Comparison of ENCODE assay signal across 1 cellular context in the genomic region with DNA sequence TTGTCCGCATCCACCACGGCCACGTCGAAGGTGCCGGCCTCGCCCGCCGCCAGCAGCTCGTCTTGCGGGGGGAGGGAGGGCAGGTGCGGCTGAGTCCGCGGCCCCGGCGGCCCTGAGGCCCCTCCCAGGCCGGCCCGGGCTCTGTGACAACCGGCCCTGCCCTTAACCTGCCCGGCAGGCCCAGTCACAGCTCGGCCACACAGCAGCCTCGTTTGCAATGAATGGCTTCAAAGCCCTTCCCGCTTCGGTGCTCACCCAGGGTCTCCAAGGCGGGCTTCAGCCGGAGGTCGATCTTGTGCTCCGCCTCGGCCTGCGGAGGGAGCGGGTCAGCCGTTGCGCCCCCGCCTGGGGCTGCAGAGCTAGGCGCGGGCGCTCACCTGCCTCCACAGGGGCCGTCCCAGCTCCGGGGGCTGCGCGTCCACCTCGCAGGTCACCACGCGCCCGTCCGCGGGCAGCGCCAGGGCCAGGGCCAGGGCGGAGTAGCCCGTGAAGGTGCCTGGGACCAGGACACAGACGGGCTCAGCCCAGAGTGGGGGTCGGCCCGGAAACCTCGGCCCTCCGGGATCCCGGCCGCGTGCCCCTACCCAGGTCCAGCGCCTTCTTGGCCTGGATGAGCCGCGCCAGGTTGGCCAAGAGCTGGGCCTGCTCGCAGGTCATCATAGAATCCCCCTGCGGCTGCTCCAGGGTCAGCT.
TF ChIP-seq lines count a peak whose summit lies in the region.

No MANE protein-coding gene starts in this region.

TF ChIP-seq in K562, 482 proteins besides CTCF, POLR2A, EP300 and RAD21 (continued from another document and continues in another):
- TF ChIP-seq, protein P1, sequence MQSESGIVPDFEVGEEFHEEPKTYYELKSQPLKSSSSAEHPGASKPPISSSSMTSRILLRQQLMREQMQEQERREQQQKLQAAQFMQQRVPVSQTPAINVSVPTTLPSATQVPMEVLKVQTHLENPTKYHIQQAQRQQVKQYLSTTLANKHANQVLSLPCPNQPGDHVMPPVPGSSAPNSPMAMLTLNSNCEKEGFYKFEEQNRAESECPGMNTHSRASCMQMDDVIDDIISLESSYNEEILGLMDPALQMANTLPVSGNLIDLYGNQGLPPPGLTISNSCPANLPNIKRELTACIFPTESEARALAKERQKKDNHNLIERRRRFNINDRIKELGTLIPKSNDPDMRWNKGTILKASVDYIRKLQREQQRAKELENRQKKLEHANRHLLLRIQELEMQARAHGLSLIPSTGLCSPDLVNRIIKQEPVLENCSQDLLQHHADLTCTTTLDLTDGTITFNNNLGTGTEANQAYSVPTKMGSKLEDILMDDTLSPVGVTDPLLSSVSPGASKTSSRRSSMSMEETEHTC (IDR thresholded peaks at IDR 0.05), result no peak
- TF ChIP-seq GATA2 (CRISPR knock-in tag; IDR thresholded peaks at IDR 0.05) (no peak), ZNF324 (CRISPR knock-in tag; IDR thresholded peaks at IDR 0.05) (0 out of 2 replicates have a peak, but pooled peaks have one; percentile 9), ZNF780A (CRISPR knock-in tag; IDR thresholded peaks at IDR 0.05) (no peak), SP1 (CRISPR knock-in tag; IDR thresholded peaks at IDR 0.05) (no peak; the same call in 1 of the 2 replicates), ZNF384 (IDR thresholded peaks at IDR 0.05; ENCODE audit: low read depth, low read length) (no peak), HLTF (IDR thresholded peaks at IDR 0.05) (no peak), MCM2 (IDR thresholded peaks at IDR 0.05; ENCODE audit: low read depth) (no peak), RBM25 (IDR thresholded peaks at IDR 0.05; ENCODE audit: low read depth, low read length, severe bottlenecking) (no peak), FOXP1 (CRISPR knock-in tag; IDR thresholded peaks at IDR 0.05) (peak; percentile 54; the same call in 1 of the 2 replicates), ZNF24 (IDR thresholded peaks at IDR 0.05) (no peak), L3MBTL2 (IDR thresholded peaks at IDR 0.05) (peak; percentile 82), ETS2 (tag; IDR thresholded peaks at IDR 0.05; ENCODE audit: borderline replicate concordance, poor library complexity, severe bottlenecking) (no peak), ZNF165 (CRISPR knock-in tag; IDR thresholded peaks at IDR 0.05; ENCODE audit: borderline replicate concordance) (no peak), PCBP2 (IDR thresholded peaks at IDR 0.05; ENCODE audit: low read depth, low read length, poor library complexity, severe bottlenecking) (no peak), PTRF (tag; IDR thresholded peaks at IDR 0.05) (no peak), HNRNPK (IDR thresholded peaks at IDR 0.05; ENCODE audit: low read depth, low read length, poor library complexity, severe bottlenecking) (no peak), NFE2 (IDR thresholded peaks at IDR 0.05; ENCODE audit: low read depth) (no peak), ZFX (CRISPR knock-in tag; IDR thresholded peaks at IDR 0.05) (peak; percentile 89), TAF9B (IDR thresholded peaks at IDR 0.05; ENCODE audit: partially characterized antibody) (no peak), RBBP5 (IDR thresholded peaks at IDR 0.05; ENCODE audit: borderline replicate concordance, insufficient read depth, low read length, poor library complexity, severe bottlenecking) (peak; percentile 60), FOXK1 (CRISPR knock-in tag; IDR thresholded peaks at IDR 0.05; ENCODE audit: borderline replicate concordance) (peak; percentile 89; the same call in 1 of the 2 replicates), POLR3G (IDR thresholded peaks at IDR 0.05; ENCODE audit: extremely low read depth, insufficient read length, insufficient replicate concordance) (no peak), EWSR1 (IDR thresholded peaks at IDR 0.05; ENCODE audit: borderline replicate concordance, low read depth, partially characterized antibody) (no peak), NFIX (CRISPR knock-in tag; IDR thresholded peaks at IDR 0.05; ENCODE audit: low read depth) (no peak), ZNF785 (CRISPR knock-in tag; IDR thresholded peaks at IDR 0.05) (no peak), ELF2 (CRISPR knock-in tag; IDR thresholded peaks at IDR 0.05) (no peak)
- TF ChIP-seq, protein P2, sequence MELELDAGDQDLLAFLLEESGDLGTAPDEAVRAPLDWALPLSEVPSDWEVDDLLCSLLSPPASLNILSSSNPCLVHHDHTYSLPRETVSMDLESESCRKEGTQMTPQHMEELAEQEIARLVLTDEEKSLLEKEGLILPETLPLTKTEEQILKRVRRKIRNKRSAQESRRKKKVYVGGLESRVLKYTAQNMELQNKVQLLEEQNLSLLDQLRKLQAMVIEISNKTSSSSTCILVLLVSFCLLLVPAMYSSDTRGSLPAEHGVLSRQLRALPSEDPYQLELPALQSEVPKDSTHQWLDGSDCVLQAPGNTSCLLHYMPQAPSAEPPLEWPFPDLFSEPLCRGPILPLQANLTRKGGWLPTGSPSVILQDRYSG (tag; conservative IDR thresholded peaks at IDR 0.05; ENCODE audit: low read depth), result no peak
- TF ChIP-seq, protein P3, sequence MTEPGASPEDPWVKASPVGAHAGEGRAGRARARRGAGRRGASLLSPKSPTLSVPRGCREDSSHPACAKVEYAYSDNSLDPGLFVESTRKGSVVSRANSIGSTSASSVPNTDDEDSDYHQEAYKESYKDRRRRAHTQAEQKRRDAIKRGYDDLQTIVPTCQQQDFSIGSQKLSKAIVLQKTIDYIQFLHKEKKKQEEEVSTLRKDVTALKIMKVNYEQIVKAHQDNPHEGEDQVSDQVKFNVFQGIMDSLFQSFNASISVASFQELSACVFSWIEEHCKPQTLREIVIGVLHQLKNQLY (CRISPR knock-in tag; conservative IDR thresholded peaks at IDR 0.05), result no peak
- TF ChIP-seq, protein P4, sequence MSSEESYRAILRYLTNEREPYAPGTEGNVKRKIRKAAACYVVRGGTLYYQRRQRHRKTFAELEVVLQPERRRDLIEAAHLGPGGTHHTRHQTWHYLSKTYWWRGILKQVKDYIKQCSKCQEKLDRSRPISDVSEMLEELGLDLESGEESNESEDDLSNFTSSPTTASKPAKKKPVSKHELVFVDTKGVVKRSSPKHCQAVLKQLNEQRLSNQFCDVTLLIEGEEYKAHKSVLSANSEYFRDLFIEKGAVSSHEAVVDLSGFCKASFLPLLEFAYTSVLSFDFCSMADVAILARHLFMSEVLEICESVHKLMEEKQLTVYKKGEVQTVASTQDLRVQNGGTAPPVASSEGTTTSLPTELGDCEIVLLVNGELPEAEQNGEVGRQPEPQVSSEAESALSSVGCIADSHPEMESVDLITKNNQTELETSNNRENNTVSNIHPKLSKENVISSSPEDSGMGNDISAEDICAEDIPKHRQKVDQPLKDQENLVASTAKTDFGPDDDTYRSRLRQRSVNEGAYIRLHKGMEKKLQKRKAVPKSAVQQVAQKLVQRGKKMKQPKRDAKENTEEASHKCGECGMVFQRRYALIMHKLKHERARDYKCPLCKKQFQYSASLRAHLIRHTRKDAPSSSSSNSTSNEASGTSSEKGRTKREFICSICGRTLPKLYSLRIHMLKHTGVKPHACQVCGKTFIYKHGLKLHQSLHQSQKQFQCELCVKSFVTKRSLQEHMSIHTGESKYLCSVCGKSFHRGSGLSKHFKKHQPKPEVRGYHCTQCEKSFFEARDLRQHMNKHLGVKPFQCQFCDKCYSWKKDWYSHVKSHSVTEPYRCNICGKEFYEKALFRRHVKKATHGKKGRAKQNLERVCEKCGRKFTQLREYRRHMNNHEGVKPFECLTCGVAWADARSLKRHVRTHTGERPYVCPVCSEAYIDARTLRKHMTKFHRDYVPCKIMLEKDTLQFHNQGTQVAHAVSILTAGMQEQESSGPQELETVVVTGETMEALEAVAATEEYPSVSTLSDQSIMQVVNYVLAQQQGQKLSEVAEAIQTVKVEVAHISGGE (CRISPR knock-in tag; IDR thresholded peaks at IDR 0.05), result no peak
- TF ChIP-seq, protein P5, sequence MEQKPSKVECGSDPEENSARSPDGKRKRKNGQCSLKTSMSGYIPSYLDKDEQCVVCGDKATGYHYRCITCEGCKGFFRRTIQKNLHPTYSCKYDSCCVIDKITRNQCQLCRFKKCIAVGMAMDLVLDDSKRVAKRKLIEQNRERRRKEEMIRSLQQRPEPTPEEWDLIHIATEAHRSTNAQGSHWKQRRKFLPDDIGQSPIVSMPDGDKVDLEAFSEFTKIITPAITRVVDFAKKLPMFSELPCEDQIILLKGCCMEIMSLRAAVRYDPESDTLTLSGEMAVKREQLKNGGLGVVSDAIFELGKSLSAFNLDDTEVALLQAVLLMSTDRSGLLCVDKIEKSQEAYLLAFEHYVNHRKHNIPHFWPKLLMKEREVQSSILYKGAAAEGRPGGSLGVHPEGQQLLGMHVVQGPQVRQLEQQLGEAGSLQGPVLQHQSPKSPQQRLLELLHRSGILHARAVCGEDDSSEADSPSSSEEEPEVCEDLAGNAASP (IDR thresholded peaks at IDR 0.05), result no peak
- TF ChIP-seq, protein P6, sequence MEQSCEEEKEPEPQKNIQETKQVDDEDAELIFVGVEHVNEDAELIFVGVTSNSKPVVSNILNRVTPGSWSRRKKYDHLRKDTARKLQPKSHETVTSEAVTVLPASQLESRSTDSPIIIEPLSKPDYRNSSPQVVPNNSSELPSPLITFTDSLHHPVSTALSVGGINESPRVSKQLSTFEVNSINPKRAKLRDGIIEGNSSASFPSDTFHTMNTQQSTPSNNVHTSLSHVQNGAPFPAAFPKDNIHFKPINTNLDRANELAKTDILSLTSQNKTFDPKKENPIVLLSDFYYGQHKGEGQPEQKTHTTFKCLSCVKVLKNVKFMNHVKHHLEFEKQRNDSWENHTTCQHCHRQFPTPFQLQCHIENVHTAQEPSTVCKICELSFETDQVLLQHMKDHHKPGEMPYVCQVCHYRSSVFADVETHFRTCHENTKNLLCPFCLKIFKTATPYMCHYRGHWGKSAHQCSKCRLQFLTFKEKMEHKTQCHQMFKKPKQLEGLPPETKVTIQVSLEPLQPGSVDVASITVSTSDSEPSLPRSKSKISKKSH (CRISPR knock-in tag; IDR thresholded peaks at IDR 0.05), result no peak
- TF ChIP-seq, protein P7, sequence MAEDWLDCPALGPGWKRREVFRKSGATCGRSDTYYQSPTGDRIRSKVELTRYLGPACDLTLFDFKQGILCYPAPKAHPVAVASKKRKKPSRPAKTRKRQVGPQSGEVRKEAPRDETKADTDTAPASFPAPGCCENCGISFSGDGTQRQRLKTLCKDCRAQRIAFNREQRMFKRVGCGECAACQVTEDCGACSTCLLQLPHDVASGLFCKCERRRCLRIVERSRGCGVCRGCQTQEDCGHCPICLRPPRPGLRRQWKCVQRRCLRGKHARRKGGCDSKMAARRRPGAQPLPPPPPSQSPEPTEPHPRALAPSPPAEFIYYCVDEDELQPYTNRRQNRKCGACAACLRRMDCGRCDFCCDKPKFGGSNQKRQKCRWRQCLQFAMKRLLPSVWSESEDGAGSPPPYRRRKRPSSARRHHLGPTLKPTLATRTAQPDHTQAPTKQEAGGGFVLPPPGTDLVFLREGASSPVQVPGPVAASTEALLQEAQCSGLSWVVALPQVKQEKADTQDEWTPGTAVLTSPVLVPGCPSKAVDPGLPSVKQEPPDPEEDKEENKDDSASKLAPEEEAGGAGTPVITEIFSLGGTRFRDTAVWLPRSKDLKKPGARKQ (CRISPR knock-in tag; IDR thresholded peaks at IDR 0.05), result no peak
- TF ChIP-seq, protein P8, sequence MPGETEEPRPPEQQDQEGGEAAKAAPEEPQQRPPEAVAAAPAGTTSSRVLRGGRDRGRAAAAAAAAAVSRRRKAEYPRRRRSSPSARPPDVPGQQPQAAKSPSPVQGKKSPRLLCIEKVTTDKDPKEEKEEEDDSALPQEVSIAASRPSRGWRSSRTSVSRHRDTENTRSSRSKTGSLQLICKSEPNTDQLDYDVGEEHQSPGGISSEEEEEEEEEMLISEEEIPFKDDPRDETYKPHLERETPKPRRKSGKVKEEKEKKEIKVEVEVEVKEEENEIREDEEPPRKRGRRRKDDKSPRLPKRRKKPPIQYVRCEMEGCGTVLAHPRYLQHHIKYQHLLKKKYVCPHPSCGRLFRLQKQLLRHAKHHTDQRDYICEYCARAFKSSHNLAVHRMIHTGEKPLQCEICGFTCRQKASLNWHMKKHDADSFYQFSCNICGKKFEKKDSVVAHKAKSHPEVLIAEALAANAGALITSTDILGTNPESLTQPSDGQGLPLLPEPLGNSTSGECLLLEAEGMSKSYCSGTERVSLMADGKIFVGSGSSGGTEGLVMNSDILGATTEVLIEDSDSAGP (CRISPR knock-in tag; IDR thresholded peaks at IDR 0.05), result no peak
- TF ChIP-seq, protein P9, sequence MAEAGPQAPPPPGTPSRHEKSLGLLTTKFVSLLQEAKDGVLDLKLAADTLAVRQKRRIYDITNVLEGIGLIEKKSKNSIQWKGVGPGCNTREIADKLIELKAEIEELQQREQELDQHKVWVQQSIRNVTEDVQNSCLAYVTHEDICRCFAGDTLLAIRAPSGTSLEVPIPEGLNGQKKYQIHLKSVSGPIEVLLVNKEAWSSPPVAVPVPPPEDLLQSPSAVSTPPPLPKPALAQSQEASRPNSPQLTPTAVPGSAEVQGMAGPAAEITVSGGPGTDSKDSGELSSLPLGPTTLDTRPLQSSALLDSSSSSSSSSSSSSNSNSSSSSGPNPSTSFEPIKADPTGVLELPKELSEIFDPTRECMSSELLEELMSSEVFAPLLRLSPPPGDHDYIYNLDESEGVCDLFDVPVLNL (CRISPR knock-in tag; IDR thresholded peaks at IDR 0.05; ENCODE audit: low read depth), result 0 out of 2 replicates have a peak, but pooled peaks have one; percentile 32
- TF ChIP-seq, protein P10, sequence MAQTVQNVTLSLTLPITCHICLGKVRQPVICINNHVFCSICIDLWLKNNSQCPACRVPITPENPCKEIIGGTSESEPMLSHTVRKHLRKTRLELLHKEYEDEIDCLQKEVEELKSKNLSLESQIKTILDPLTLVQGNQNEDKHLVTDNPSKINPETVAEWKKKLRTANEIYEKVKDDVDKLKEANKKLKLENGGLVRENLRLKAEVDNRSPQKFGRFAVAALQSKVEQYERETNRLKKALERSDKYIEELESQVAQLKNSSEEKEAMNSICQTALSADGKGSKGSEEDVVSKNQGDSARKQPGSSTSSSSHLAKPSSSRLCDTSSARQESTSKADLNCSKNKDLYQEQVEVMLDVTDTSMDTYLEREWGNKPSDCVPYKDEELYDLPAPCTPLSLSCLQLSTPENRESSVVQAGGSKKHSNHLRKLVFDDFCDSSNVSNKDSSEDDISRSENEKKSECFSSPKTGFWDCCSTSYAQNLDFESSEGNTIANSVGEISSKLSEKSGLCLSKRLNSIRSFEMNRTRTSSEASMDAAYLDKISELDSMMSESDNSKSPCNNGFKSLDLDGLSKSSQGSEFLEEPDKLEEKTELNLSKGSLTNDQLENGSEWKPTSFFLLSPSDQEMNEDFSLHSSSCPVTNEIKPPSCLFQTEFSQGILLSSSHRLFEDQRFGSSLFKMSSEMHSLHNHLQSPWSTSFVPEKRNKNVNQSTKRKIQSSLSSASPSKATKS (CRISPR knock-in tag; IDR thresholded peaks at IDR 0.05), result no peak
- TF ChIP-seq, protein P11, sequence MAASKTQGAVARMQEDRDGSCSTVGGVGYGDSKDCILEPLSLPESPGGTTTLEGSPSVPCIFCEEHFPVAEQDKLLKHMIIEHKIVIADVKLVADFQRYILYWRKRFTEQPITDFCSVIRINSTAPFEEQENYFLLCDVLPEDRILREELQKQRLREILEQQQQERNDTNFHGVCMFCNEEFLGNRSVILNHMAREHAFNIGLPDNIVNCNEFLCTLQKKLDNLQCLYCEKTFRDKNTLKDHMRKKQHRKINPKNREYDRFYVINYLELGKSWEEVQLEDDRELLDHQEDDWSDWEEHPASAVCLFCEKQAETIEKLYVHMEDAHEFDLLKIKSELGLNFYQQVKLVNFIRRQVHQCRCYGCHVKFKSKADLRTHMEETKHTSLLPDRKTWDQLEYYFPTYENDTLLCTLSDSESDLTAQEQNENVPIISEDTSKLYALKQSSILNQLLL (CRISPR knock-in tag; IDR thresholded peaks at IDR 0.05; ENCODE audit: borderline replicate concordance), result no peak
